Comparison of ENCODE assay signal across 12 cellular contexts in the genomic region with DNA sequence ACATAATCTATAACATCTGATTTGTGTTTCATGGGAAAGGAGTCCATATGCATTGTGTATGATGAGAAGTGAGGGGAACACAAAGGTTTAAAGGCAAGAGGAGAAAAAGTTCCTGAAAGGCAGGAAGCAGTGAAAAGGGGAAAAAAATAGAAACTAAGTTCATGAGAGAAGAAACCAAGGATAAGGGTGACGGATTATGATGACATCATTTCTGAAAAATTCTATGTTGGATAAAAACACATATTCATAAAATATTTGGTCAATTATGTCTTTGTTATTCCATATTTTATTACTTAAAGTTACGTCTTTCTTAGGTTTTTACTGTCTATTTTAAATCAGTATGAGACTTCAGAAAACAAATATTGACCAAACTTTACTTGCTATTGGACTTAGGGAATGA. TPM values are rescaled to one million over a fixed set of nuclear protein-coding genes. Genes with fewer than 3 reads are reported as not detected.
"Had no signal": no experiment of that assay in that cellular context is flagged by ENCODE, and none has a peak within 500 bp of the region (broad histone marks: within the 10 kb centered on the region; RNA-seq: fewer than 3 reads in every experiment).

No MANE protein-coding gene starts in this region.

- H3K27ac ChIP-seq: pancreas had no signal

- DNase-seq: activated CD4-positive, alpha-beta T cell treated with anti-CD3 and anti-CD28 coated beads, Interleukin-2, amount 50 U/mL, for 4 hours; activated CD8-positive, alpha-beta memory T cell treated with anti-CD3 and anti-CD28 coated beads, Interleukin-2, amount 10 ng/mL, durations not matched to agents 7 days and 5 days; activated gamma-delta T cell; activated T-cell treated with anti-CD3 and anti-CD28 coated beads, Interleukin-2, amount 50 U/mL, for 24 hours; aorta; kidney; pancreas had no signal

- H3K9me3 Mint-ChIP-seq: activated T-cell treated with anti-CD3 and anti-CD28 coated beads, Interleukin-2, amount 50 U/mL, for 24 hours; neural crest cell had no signal

- H3K27me3 Mint-ChIP-seq: activated CD8-positive, alpha-beta memory T cell treated with anti-CD3 and anti-CD28 coated beads, Interleukin-2, amount 10 ng/mL, durations not matched to agents 7 days and 5 days; activated naive CD8-positive, alpha-beta T cell; activated T-cell treated with anti-CD3 and anti-CD28 coated beads, Interleukin-2, amount 50 U/mL, for 24 hours had no signal

- H3K27me3 ChIP-seq: pancreas had no signal

- H3K9me3 ChIP-seq: pancreas had no signal

- H3K4me3 ChIP-seq: pancreas had no signal

- H3K36me3 Mint-ChIP-seq: activated CD8-positive, alpha-beta memory T cell treated with anti-CD3 and anti-CD28 coated beads, Interleukin-2, amount 10 ng/mL, durations not matched to agents 7 days and 5 days; activated naive CD8-positive, alpha-beta T cell had no signal

- H3K4me1 ChIP-seq: pancreas had no signal

- H3K4me3 Mint-ChIP-seq: activated CD8-positive, alpha-beta memory T cell treated with anti-CD3 and anti-CD28 coated beads, Interleukin-2, amount 10 ng/mL, durations not matched to agents 7 days and 5 days; activated naive CD8-positive, alpha-beta T cell; activated T-cell treated with anti-CD3 and anti-CD28 coated beads, Interleukin-2, amount 50 U/mL, for 24 hours; neural crest cell had no signal

- H3K4me1 Mint-ChIP-seq: activated CD8-positive, alpha-beta memory T cell treated with anti-CD3 and anti-CD28 coated beads, Interleukin-2, amount 10 ng/mL, durations not matched to agents 7 days and 5 days; neural crest cell had no signal

- H3K27ac Mint-ChIP-seq: activated CD8-positive, alpha-beta memory T cell treated with anti-CD3 and anti-CD28 coated beads, Interleukin-2, amount 10 ng/mL, durations not matched to agents 7 days and 5 days; activated naive CD8-positive, alpha-beta T cell; activated T-cell treated with anti-CD3 and anti-CD28 coated beads, Interleukin-2, amount 50 U/mL, for 24 hours had no signal

- H3K36me3 ChIP-seq: pancreas had no signal

- ATAC-seq: activated CD8-positive, alpha-beta memory T cell treated with anti-CD3 and anti-CD28 coated beads, Interleukin-2, amount 10 ng/mL, durations not matched to agents 7 days and 5 days; pancreas had no signal

RNA-seq across cellular contexts. Expression of a gene that starts 48.6 kb away (rescaled TPM):
- total RNA-seq: activated CD8-positive, alpha-beta memory T cell treated with anti-CD3 and anti-CD28 coated beads, Interleukin-2, amount 10 ng/mL, durations not matched to agents 7 days and 5 days; bronchial epithelial cell; myocyte; T-helper 2 cell treated with Interferon-gamma antibody and Interleukin-4, amounts not matched to agents 100 ng/mL and 5 ng/mL, for 36 hours had no signal
